2 cellular contexts compared by ENCODE assay signal in genomic region chr15:68584704-68585573, GRCh38.
TF ChIP-seq lines count a peak whose summit lies in the region.

No MANE protein-coding gene starts in this region.

TF ChIP-seq in HCT116, 20 proteins besides CTCF, POLR2A, EP300 and RAD21:
- TF ChIP-seq REST (IDR thresholded peaks at IDR 0.05; ENCODE audit: low read depth) (no peak), ELF1 (IDR thresholded peaks at IDR 0.05; ENCODE audit: borderline replicate concordance, low read depth) (no peak), SRF (IDR thresholded peaks at IDR 0.05; ENCODE audit: low read depth) (no peak), SIN3A (IDR thresholded peaks at IDR 0.05; ENCODE audit: low read depth) (no peak), ZBTB33 (IDR thresholded peaks at IDR 0.05; ENCODE audit: extremely low read depth, insufficient replicate concordance, low read length) (no peak), ZFX (IDR thresholded peaks at IDR 0.05) (no peak), ZNF274 (IDR thresholded peaks at IDR 0.05; ENCODE audit: low read depth, low read length) (no peak), FOSL1 (IDR thresholded peaks at IDR 0.05; ENCODE audit: low read depth) (no peak), CEBPB (IDR thresholded peaks at IDR 0.05; ENCODE audit: low read depth) (no peak), CBX3 (IDR thresholded peaks at IDR 0.05; ENCODE audit: low read depth) (no peak), MAX (IDR thresholded peaks at IDR 0.05) (no peak), ATF3 (IDR thresholded peaks at IDR 0.05) (no peak), JUND (IDR thresholded peaks at IDR 0.05) (no peak), POLR2AphosphoS5 (IDR thresholded peaks at IDR 0.05; ENCODE audit: low read depth, low read length) (no peak), YY1 (IDR thresholded peaks at IDR 0.05; ENCODE audit: extremely low read depth, insufficient replicate concordance, low read depth, low read length) (no peak), EZH2phosphoT487 (IDR thresholded peaks at IDR 0.05; ENCODE audit: borderline replicate concordance) (no peak), EZH2 (IDR thresholded peaks at IDR 0.05) (no peak)

TF ChIP-seq in endothelial cell of umbilical vein, 7 proteins besides CTCF, POLR2A, EP300 and RAD21:
- no peak for TF ChIP-seq MAX (IDR thresholded peaks at IDR 0.05; ENCODE audit: insufficient read depth, insufficient read length)
- TF ChIP-seq GATA2 (IDR thresholded peaks at IDR 0.05; ENCODE audit: insufficient read depth, insufficient read length, low read depth, low read length) = no peak
- TF ChIP-seq EZH2 (IDR thresholded peaks at IDR 0.05; ENCODE audit: borderline replicate concordance, low read depth, low read length, severe bottlenecking) = no peak
- TF ChIP-seq MYC (IDR thresholded peaks at IDR 0.05; ENCODE audit: low read depth, low read length) = no peak
- no peak for TF ChIP-seq POLR2AphosphoS5 (IDR thresholded peaks at IDR 0.05; ENCODE audit: insufficient read depth, low read depth, low read length)
- TF ChIP-seq FOS (IDR thresholded peaks at IDR 0.05; ENCODE audit: borderline replicate concordance, insufficient read depth, low read length) = no peak
- TF ChIP-seq JUN (IDR thresholded peaks at IDR 0.05; ENCODE audit: borderline replicate concordance, insufficient read depth, insufficient read length, low read depth) = no peak
